In genomic region chr1:155888481-155888880, GRCh38 we compare ENCODE assay signal across 32 cellular contexts. TPM values are rescaled to one million over a fixed set of nuclear protein-coding genes. Genes with fewer than 3 reads are reported as not detected.
"Had no signal": no experiment of that assay in that cellular context is flagged by ENCODE, and none has a peak within 500 bp of the region (broad histone marks: within the 10 kb centered on the region; RNA-seq: fewer than 3 reads in every experiment).

No MANE protein-coding gene starts in this region.

- DNase-seq: activated CD4-positive, alpha-beta memory T cell treated with anti-CD3 and anti-CD28 coated beads for 36 hours; activated CD4-positive, alpha-beta T cell treated with anti-CD3 and anti-CD28 coated beads, Interleukin-2, amount 10 ng/mL, durations not matched to agents 24 days and 14 days; activated CD4-positive, CD25-positive, alpha-beta regulatory T cell treated with anti-CD3 and anti-CD28 coated beads, Interleukin-2, amount 50 U/mL, for 72 hours; activated CD8-positive, alpha-beta memory T cell treated with anti-CD3 and anti-CD28 coated beads, Interleukin-2, amount 50 U/mL, for 4 hours; activated gamma-delta T cell; activated naive CD8-positive, alpha-beta T cell treated with anti-CD3 and anti-CD28 coated beads, Interleukin-2, amount 50 U/mL, for 24 hours; activated T-cell treated with anti-CD3 and anti-CD28 coated beads, Interleukin-2, amount 50 U/mL, for 24 hours; endodermal cell; foreskin melanocyte; heart right ventricle; left lung; lower lobe of right lung; mesenchymal stem cell; ovary; retina; stimulated activated CD4-positive, alpha-beta T cell treated with anti-CD3 and anti-CD28 coated beads, Interleukin-15, amount 100 ng/mL, for 24 hours; stimulated activated CD4-positive, alpha-beta T cell treated with anti-CD3 and anti-CD28 coated beads, Interleukin-2, amount 100 ng/mL, for 24 hours; stimulated activated naive B cell treated with anti-CD40 and anti-IgM and Interleukin-4, amounts not matched to agents 10 μg/mL and 1 μg/mL and 100 μg/mL, for 72 hours; stomach; T-helper 9 cell; tibial artery; upper lobe of right lung had no signal

- H3K27me3 ChIP-seq: heart right ventricle, left lung, ovary, stomach, suprapubic skin, tibial artery, upper lobe of right lung had no signal

- H3K4me1 ChIP-seq: prostate gland had no signal

- H3K36me3 ChIP-seq: left lung, lower lobe of right lung, ovary, prostate gland, suprapubic skin, upper lobe of right lung had no signal

- H3K9me3 ChIP-seq: heart right ventricle, left lung, lower lobe of right lung, ovary, prostate gland, stomach, suprapubic skin, tibial artery, upper lobe of right lung had no signal

- ATAC-seq: activated naive CD8-positive, alpha-beta T cell treated with anti-CD3 and anti-CD28 coated beads, Interleukin-2, amount 50 U/mL, for 24 hours; esophagus mucosa; heart right ventricle; left lung; lower lobe of right lung; natural killer cell treated with Interleukin-12 subunit alpha and Interleukin-12 subunit beta and Interleukin-15 and Interleukin-18, amount 100 ng/mL, for 72 hours; stimulated activated naive B cell treated with anti-CD40 and anti-IgM and Interleukin-4, amounts not matched to agents 10 μg/mL and 1 μg/mL and 100 μg/mL, for 72 hours; upper lobe of right lung had no signal

- H3K4me3 ChIP-seq: heart right ventricle, left lung, lower lobe of right lung, ovary, prostate gland, stomach, suprapubic skin, tibial artery, upper lobe of right lung had no signal

- FAIRE-seq: TTC549 had no signal

- H3K27ac ChIP-seq: heart right ventricle, left lung, lower lobe of right lung, ovary, prostate gland, stomach, suprapubic skin, tibial artery, upper lobe of right lung, VCaP had no signal

RNA-seq across cellular contexts. Expression of gene RXFP4, which starts 53.0 kb away (rescaled TPM):
- total RNA-seq: activated CD4-positive, alpha-beta memory T cell treated with anti-CD3 and anti-CD28 coated beads for 36 hours; activated CD4-positive, alpha-beta T cell treated with anti-CD3 and anti-CD28 coated beads, Interleukin-2, amount 10 ng/mL, durations not matched to agents 24 days and 14 days; activated CD8-positive, alpha-beta memory T cell treated with anti-CD3 and anti-CD28 coated beads for 36 hours; cardiac septum; cerebellum; endodermal cell; esophagus mucosa; glomerular endothelial cell; heart right ventricle; left lung; lower lobe of right lung; natural killer cell treated with Interleukin-12 subunit alpha and Interleukin-12 subunit beta and Interleukin-15 and Interleukin-18, amount 100 ng/mL, for 72 hours; ovary; prostate gland; suprapubic skin; upper lobe of right lung had no signal
- polyA plus RNA-seq: ovary, stomach had no signal
